ENCODE assay signal across 9 cellular contexts in genomic region chr1:40337448-40337847, GRCh38.
"Had no signal": no experiment of that assay in that cellular context is flagged by ENCODE, and none has a peak within 500 bp of the region (broad histone marks: within the 10 kb centered on the region; RNA-seq: fewer than 3 reads in every experiment).

No MANE protein-coding gene starts in this region.

- H3K9ac ChIP-seq: GM23248 had no signal

- DNase-seq: GM23248, GOT3, H7, HFFc6, IMR-90 had no signal

- H3K9me3 ChIP-seq: HAP-1 had no signal

- H3K27ac ChIP-seq: GM23248 had no signal

- H3K36me3 ChIP-seq: HAP-1 had no signal

- H3K4me3 ChIP-seq: GM23248, HAP-1, K562 had no signal

- FAIRE-seq: HTR-8/SVneo, K562 had no signal

- ATAC-seq: HCT116, K562 had no signal
